In the genomic region with DNA sequence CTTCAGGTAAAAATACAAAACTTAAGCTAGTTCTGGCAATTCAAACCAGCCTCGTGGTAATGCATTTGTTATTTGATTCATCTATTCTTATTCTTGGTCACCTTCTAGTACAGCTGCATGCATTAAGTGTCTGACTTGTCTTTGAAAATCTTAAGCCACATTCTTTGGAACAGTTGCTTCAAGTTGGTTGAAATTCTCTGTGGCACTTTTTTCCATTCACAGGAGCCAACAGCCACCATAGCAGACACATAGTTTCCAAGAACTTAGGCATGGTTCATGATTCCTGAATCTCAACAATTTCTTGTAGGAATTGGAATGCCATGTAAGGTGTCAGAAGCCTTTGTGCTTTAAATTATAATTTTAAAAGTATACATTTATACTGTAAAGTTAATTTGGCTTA, we compare ENCODE assay signal across 7 cellular contexts.
"Had no signal": no experiment of that assay in that cellular context is flagged by ENCODE, and none has a peak within 500 bp of the region (broad histone marks: within the 10 kb centered on the region; RNA-seq: fewer than 3 reads in every experiment).

No MANE protein-coding gene starts in this region.

- H3K27ac Mint-ChIP-seq: HFFc6 had no signal

- ATAC-seq: HCT116 had no signal

- H3K4me3 ChIP-seq: GM23248, HAP-1 had no signal

- H3K4me3 Mint-ChIP-seq: HFFc6 had no signal

- H2AFZ ChIP-seq: GM23248 had no signal

- DNase-seq: GM23248, GOT3, H7, HFFc6, IMR-90 had no signal

- H3K36me3 ChIP-seq: HAP-1 had no signal

- H3K9me3 Mint-ChIP-seq: HFFc6 had no signal

- H3K9me3 ChIP-seq: HAP-1 had no signal

- H3K9ac ChIP-seq: GM23248 had no signal

- H3K27ac ChIP-seq: GM23248 had no signal

- H3K4me1 ChIP-seq: HAP-1 had no signal
